20 cellular contexts compared by ENCODE assay signal in genomic region chr2:179524940-179525339, GRCh38.
"Had no signal": no experiment of that assay in that cellular context is flagged by ENCODE, and none has a peak within 500 bp of the region (broad histone marks: within the 10 kb centered on the region; RNA-seq: fewer than 3 reads in every experiment).

No MANE protein-coding gene starts in this region.

- H3K4me1 ChIP-seq: gastroesophageal sphincter, pancreas, vagina had no signal

- ATAC-seq: gastroesophageal sphincter; heart left ventricle; natural killer cell treated with Interleukin-12 subunit alpha and Interleukin-12 subunit beta and Interleukin-15 and Interleukin-18, amount 100 ng/mL, for 72 hours; stimulated activated naive CD8-positive, alpha-beta T cell treated with anti-CD3 and anti-CD28 coated beads, Interleukin-15, amount 100 ng/mL, for 72 hours had no signal

- H3K27ac Mint-ChIP-seq: activated naive CD8-positive, alpha-beta T cell; brain; memory B cell; natural killer cell treated with Interleukin-12 subunit alpha and Interleukin-12 subunit beta and Interleukin-15 and Interleukin-18, amount 100 ng/mL, for 72 hours; stimulated activated naive CD8-positive, alpha-beta T cell treated with anti-CD3 and anti-CD28 coated beads, Interleukin-15, amount 100 ng/mL, for 72 hours had no signal

- H3K4me1 Mint-ChIP-seq: brain; central memory CD8-positive, alpha-beta T cell; memory B cell; stimulated activated naive CD8-positive, alpha-beta T cell treated with anti-CD3 and anti-CD28 coated beads, Interleukin-15, amount 100 ng/mL, for 72 hours had no signal

- H3K27ac ChIP-seq: coronary artery, gastroesophageal sphincter, heart left ventricle, neutrophil, pancreas, skin epidermis, vagina, WERI-Rb-1 had no signal

- H3K9me3 Mint-ChIP-seq: brain; central memory CD8-positive, alpha-beta T cell; memory B cell; natural killer cell treated with Interleukin-12 subunit alpha and Interleukin-12 subunit beta and Interleukin-15 and Interleukin-18, amount 100 ng/mL, for 72 hours; stimulated activated naive CD8-positive, alpha-beta T cell treated with anti-CD3 and anti-CD28 coated beads, Interleukin-15, amount 100 ng/mL, for 72 hours had no signal

- H3K27me3 Mint-ChIP-seq: activated naive CD8-positive, alpha-beta T cell; brain; central memory CD8-positive, alpha-beta T cell; memory B cell; natural killer cell treated with Interleukin-12 subunit alpha and Interleukin-12 subunit beta and Interleukin-15 and Interleukin-18, amount 100 ng/mL, for 72 hours; stimulated activated naive CD8-positive, alpha-beta T cell treated with anti-CD3 and anti-CD28 coated beads, Interleukin-15, amount 100 ng/mL, for 72 hours had no signal

- H3K27me3 ChIP-seq: gastroesophageal sphincter, heart left ventricle, neutrophil, pancreas, vagina had no signal

- DNase-seq: activated CD4-positive, alpha-beta T cell treated with anti-CD3 and anti-CD28 coated beads, Interleukin-2, amount 50 U/mL, for 48 hours; activated gamma-delta T cell; erythroblast; heart left ventricle; pancreas; stimulated activated CD4-positive, alpha-beta T cell treated with anti-CD3 and anti-CD28 coated beads, Interleukin-15, amount 100 ng/mL, for 24 hours; stimulated activated CD4-positive, alpha-beta T cell treated with anti-CD3 and anti-CD28 coated beads, Interleukin-2, amount 100 ng/mL, for 48 hours; stimulated activated naive CD8-positive, alpha-beta T cell treated with anti-CD3 and anti-CD28 coated beads, Interleukin-15, amount 100 ng/mL, for 72 hours; trophoblast cell; WERI-Rb-1 had no signal

- H3K4me3 Mint-ChIP-seq: activated naive CD8-positive, alpha-beta T cell; brain; central memory CD8-positive, alpha-beta T cell; memory B cell; natural killer cell treated with Interleukin-12 subunit alpha and Interleukin-12 subunit beta and Interleukin-15 and Interleukin-18, amount 100 ng/mL, for 72 hours; stimulated activated naive CD8-positive, alpha-beta T cell treated with anti-CD3 and anti-CD28 coated beads, Interleukin-15, amount 100 ng/mL, for 72 hours had no signal

- H3K36me3 Mint-ChIP-seq: activated naive CD8-positive, alpha-beta T cell; brain; memory B cell; natural killer cell treated with Interleukin-12 subunit alpha and Interleukin-12 subunit beta and Interleukin-15 and Interleukin-18, amount 100 ng/mL, for 72 hours had no signal

- H3K4me3 ChIP-seq: coronary artery, gastroesophageal sphincter, heart left ventricle, pancreas, skin epidermis, vagina had no signal

- H3K36me3 ChIP-seq: gastroesophageal sphincter, heart left ventricle, neutrophil, pancreas, vagina, WERI-Rb-1 had no signal
